Comparison of ENCODE assay signal across 1 cellular context in genomic region chr14:75264036-75264435, GRCh38.
TF ChIP-seq lines count a peak whose summit lies in the region.

No MANE protein-coding gene starts in this region.

TF ChIP-seq in H1, 55 proteins besides CTCF, POLR2A, EP300 and RAD21:
- no peak for TF ChIP-seq SP4 (IDR thresholded peaks at IDR 0.05; ENCODE audit: low read length)
- no peak for TF ChIP-seq BACH1 (IDR thresholded peaks at IDR 0.05; ENCODE audit: low read length)
- no peak for TF ChIP-seq BRCA1 (IDR thresholded peaks at IDR 0.05; ENCODE audit: low read depth, low read length)
- TF ChIP-seq KDM5A (IDR thresholded peaks at IDR 0.05; ENCODE audit: low read length): no peak
- no peak for TF ChIP-seq ASH2L (IDR thresholded peaks at IDR 0.05; ENCODE audit: low read length)
- no peak for TF ChIP-seq MAFK (IDR thresholded peaks at IDR 0.05; ENCODE audit: low read depth, low read length)
- TF ChIP-seq JUN (IDR thresholded peaks at IDR 0.05; ENCODE audit: low read depth, low read length): no peak
- TF ChIP-seq CTBP2 (IDR thresholded peaks at IDR 0.05; ENCODE audit: borderline replicate concordance, insufficient read depth, insufficient read length, low read length): no peak
- no peak for TF ChIP-seq MAX (IDR thresholded peaks at IDR 0.05)
- TF ChIP-seq PHF8 (conservative IDR thresholded peaks at IDR 0.05; ENCODE audit: low read depth, low read length): no peak
- no peak for TF ChIP-seq GTF2F1 (IDR thresholded peaks at IDR 0.05; ENCODE audit: borderline replicate concordance, low read depth, low read length)
- no peak for TF ChIP-seq RBBP5 (IDR thresholded peaks at IDR 0.05; ENCODE audit: borderline replicate concordance, low read depth, low read length)
- TF ChIP-seq CHD1 (IDR thresholded peaks at IDR 0.05; ENCODE audit: low read depth, low read length): no peak
- TF ChIP-seq TBP (IDR thresholded peaks at IDR 0.05; ENCODE audit: low read depth, low read length): no peak
- TF ChIP-seq RFX5 (IDR thresholded peaks at IDR 0.05; ENCODE audit: borderline replicate concordance, low read depth, low read length): no peak
- TF ChIP-seq FOSL1 (IDR thresholded peaks at IDR 0.05; ENCODE audit: insufficient read depth, low read depth, low read length): no peak
